7 cellular contexts compared by ENCODE assay signal in the genomic region with DNA sequence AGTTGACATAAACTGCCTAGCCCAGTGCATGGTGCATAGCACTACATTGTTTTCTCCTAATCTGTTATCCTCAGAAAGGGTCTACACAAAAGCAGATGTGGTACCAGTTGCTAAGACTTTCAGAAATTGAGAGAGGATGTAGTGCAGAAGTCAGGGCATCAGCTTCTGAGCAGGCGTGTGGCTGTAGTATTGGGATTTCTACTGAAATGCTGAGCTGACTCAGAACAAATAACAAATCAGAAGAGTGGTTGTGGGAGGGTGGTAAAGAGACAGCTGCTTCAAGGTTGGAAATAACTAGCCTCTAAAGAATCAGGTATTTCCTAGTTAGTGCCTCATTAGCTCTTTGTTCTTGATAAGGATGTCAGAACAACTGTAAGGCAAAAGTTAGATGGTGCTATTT.
A peak's percentile ranks its signal among the peaks of the same experiment; 100 is the strongest.
DNase-seq lines count a peak whose midpoint lies in the region; ATAC-seq and TF ChIP-seq lines count a peak whose summit lies in the region.

No MANE protein-coding gene starts in this region.

- H3K79me2 ChIP-seq in PC-3 (ENCODE audit: low read length) = peaks cover 26% of the 10 kb centered on the region

- no peak overlapping the region for H3K27ac ChIP-seq in PC-3 (ENCODE audit: low read length)
- peak overlapping the region; percentile 78 for H3K27ac ChIP-seq in lower lobe of right lung
- no peak overlapping the region for H3K27ac ChIP-seq in coronary artery

- POLR2A ChIA-PET in PC-3 (lab: Charles Lee; ENCODE audit: unreplicated experiment) = no interaction called here

- H3K36me3 ChIP-seq in PC-3 (ENCODE audit: low read depth, low read length) = 0 out of 2 replicates have a peak, but pooled peaks cover 6% of the 10 kb centered on the region
- H3K36me3 ChIP-seq in lower lobe of right lung = no peaks in the 10 kb centered on the region

- H3K4me1 ChIP-seq in PC-3 (ENCODE audit: insufficient read depth, low read length) = peaks cover 48% of the 10 kb centered on the region
- H3K4me1 ChIP-seq in lower lobe of right lung = peaks cover 74% of the 10 kb centered on the region

- DNase-seq in PC-3 (peak; percentile 29), lower lobe of right lung (no peak), coronary artery (ENCODE audit: low spot score) (no peak)

- CTCF ChIA-PET in PC-3 (lab: Charles Lee) = no interaction called here

- H3K4me3 ChIP-seq in PC-3 (ENCODE audit: low read length) (no peak overlapping the region), lower lobe of right lung (no peak overlapping the region), coronary artery (no peak overlapping the region)

- ATAC-seq in GM18498 (IDR thresholded peaks at IDR 0.05; ENCODE audit: unreplicated experiment) (peak; percentile 54), GM21515 (IDR thresholded peaks at IDR 0.05; ENCODE audit: unreplicated experiment) (peak; percentile 62), PC-3 (peak; percentile 55; the same call in 1 of the 2 replicates), lower lobe of right lung (peak in 1 of 2 donors; percentile 37), HG02970 (IDR thresholded peaks at IDR 0.05; ENCODE audit: low FRiP score, unreplicated experiment) (no peak), GM18907 (IDR thresholded peaks at IDR 0.05; ENCODE audit: unreplicated experiment) (no peak)

- TF ChIP-seq CTCF in PC-3 (conservative IDR thresholded peaks at IDR 0.05; ENCODE audit: low read depth, low read length) (no peak), lower lobe of right lung (IDR thresholded peaks at IDR 0.05) (no peak), coronary artery (IDR thresholded peaks at IDR 0.05) (no peak)

- H3K27me3 ChIP-seq in PC-3 (ENCODE audit: low read length) (no peaks in the 10 kb centered on the region), lower lobe of right lung (ENCODE audit: low read depth) (no peaks in the 10 kb centered on the region)

- H3F3A ChIP-seq in PC-3 (ENCODE audit: low read length, unreplicated experiment) = no peaks in the 10 kb centered on the region

- no peak overlapping the region for H3K9ac ChIP-seq in PC-3 (ENCODE audit: low read length)

- intact Hi-C loops in PC-3 (cut with micrococcal nuclease) = loop anchor here (5.0 kb wide), 1 partner anchor 51 kb away; no protein-coding TSS in a partner anchor
- intact Hi-C loops in lower lobe of right lung (cut with DNase I) = no loop called here

- H3K4me2 ChIP-seq in PC-3 (ENCODE audit: low read length) = peak overlapping the region; percentile 1

- no peaks in the 10 kb centered on the region for H3K9me2 ChIP-seq in PC-3 (replicated peaks; ENCODE audit: low read length)

- peaks cover 16% of the 10 kb centered on the region; the same call in 1 of the 2 replicates for H4K20me1 ChIP-seq in PC-3 (ENCODE audit: low read length)

- no peaks in the 10 kb centered on the region for H3K9me3 ChIP-seq in PC-3 (ENCODE audit: low read length)
- H3K9me3 ChIP-seq in lower lobe of right lung = no peaks in the 10 kb centered on the region

- no TSS peak for BruUV-seq in PC-3 (replicated peaks; lab: Mats Ljungman, UMichigan)

- H2AFZ ChIP-seq in PC-3 (ENCODE audit: low read length) = no peak overlapping the region

Comparison
In these comparisons a context has a peak if more than half of its experiments do, and no peak if none do; other contexts are left out.
1. ATAC-seq: peak in GM18498 (single experiment), GM21515 (single experiment) and PC-3 (single experiment); none in HG02970 (single experiment) and GM18907 (single experiment).